8 cellular contexts compared by ENCODE assay signal in genomic region chr3:112132975-112133448, GRCh38. TPM values are rescaled to one million over a fixed set of nuclear protein-coding genes. Genes with fewer than 3 reads are reported as not detected.
DNase-seq lines count a peak whose midpoint lies in the region; ATAC-seq, FAIRE-seq and TF ChIP-seq lines count a peak whose summit lies in the region.

Gene GCSAM, minus strand, starts transcription at chr3:112133248. Its CDS starts 128 bp downstream, at chr3:112133120.

- TF ChIP-seq POLR2A in right lobe of liver (IDR thresholded peaks at IDR 0.05) = no peak
- TF ChIP-seq POLR2A in HepG2 (IDR thresholded peaks at IDR 0.05; ENCODE audit: insufficient read depth in 1 of 2, low read depth in 2 of 2, low read length in 2 of 2) = no peak

- no peaks in the 10 kb centered on the region for H3K9me3 Mint-ChIP-seq in activated CD4-positive, alpha-beta T cell treated with anti-CD3 and anti-CD28 coated beads for 36 hours (ENCODE audit: low read depth)

- H3K4me3 ChIP-seq in right lobe of liver (no peak within 1 kb of the TSS), HepG2 (replicated peaks in 1 of 3; ENCODE audit: insufficient read depth in 1 of 3, low read depth in 2 of 3, low read length in 3 of 3) (no peak within 1 kb of the TSS)

- no peak within 1 kb of the TSS for H2AFZ ChIP-seq in HepG2 (ENCODE audit: low read length)

- H3K36me3 Mint-ChIP-seq in activated CD4-positive, alpha-beta T cell treated with anti-CD3 and anti-CD28 coated beads for 36 hours (ENCODE audit: low read depth) = peaks cover 7% of the 10 kb centered on the region

- H3K4me1 Mint-ChIP-seq in activated CD4-positive, alpha-beta T cell treated with anti-CD3 and anti-CD28 coated beads for 36 hours = peaks cover 86% of the 10 kb centered on the region

- no TSS peak for BruUV-seq in HepG2 (replicated peaks; lab: Mats Ljungman, UMichigan)

- no peaks in the 10 kb centered on the region for H3K79me2 ChIP-seq in HepG2 (ENCODE audit: insufficient read depth, low read length)

- H3K4me1 ChIP-seq in right lobe of liver (no peaks in the 10 kb centered on the region), HepG2 (ENCODE audit: insufficient read depth, low read length) (no peaks in the 10 kb centered on the region)

- H3K9me3 ChIP-seq in right lobe of liver (no peaks in the 10 kb centered on the region), HepG2 (ENCODE audit: low read length) (no peaks in the 10 kb centered on the region)

- no peak for FAIRE-seq in HepG2 (lab: Jason Lieb, UNC)

- POLR2A ChIA-PET in HepG2 (lab: Yijun Ruan, JAX) = no interaction called here
- POLR2A ChIA-PET in activated CD4-positive, alpha-beta T cell treated with anti-CD3 and anti-CD28 coated beads for 36 hours (lab: Charles Lee) = no interaction called here

- no peak for TF ChIP-seq CTCF in right lobe of liver (IDR thresholded peaks at IDR 0.05)
- TF ChIP-seq CTCF in HepG2 (CRISPR knock-in tag; IDR thresholded peaks at IDR 0.05) = no peak

- H3K4me3 Mint-ChIP-seq in activated CD4-positive, alpha-beta T cell treated with anti-CD3 and anti-CD28 coated beads for 36 hours = peak within 1 kb of the TSS; percentile 79

- no peak for TF ChIP-seq EP300 in HepG2 (IDR thresholded peaks at IDR 0.05; ENCODE audit: low read depth in 2 of 2, low read length in 2 of 2)
- TF ChIP-seq EP300 in HepG2 (CRISPR knock-in tag; IDR thresholded peaks at IDR 0.05; ENCODE audit: borderline replicate concordance) = no peak

- DNase-seq in right lobe of liver (peak in 2 of 3 donors; percentile 41 to 66), HepG2 (ENCODE audit: low spot score) (no peak), epithelial cell of prostate (ENCODE audit: low read depth, low spot score) (peak; percentile 50), G401 (ENCODE audit: low spot score) (no peak), NCI-H526 treated with DMSO at 0.1 percent for 48 hours (lab: John Stamatoyannopoulos, UW) (no peak)
- peak; percentile 82 for DNase-seq in activated CD4-positive, alpha-beta T cell treated with anti-CD3 and anti-CD28 coated beads for 36 hours
- peak; percentile 51 for DNase-seq in stimulated activated CD4-positive, alpha-beta T cell treated with anti-CD3 and anti-CD28 coated beads, Interleukin-4, amount 100 ng/mL, for 1 hour

- H3K27me3 Mint-ChIP-seq in activated CD4-positive, alpha-beta T cell treated with anti-CD3 and anti-CD28 coated beads for 36 hours = no peaks in the 10 kb centered on the region

- CTCF ChIA-PET in HepG2 (lab: Yijun Ruan, JAX; ENCODE audit: low intra/inter-chr PET ratio, low total read pairs) = no interaction called here
- CTCF ChIA-PET in activated CD4-positive, alpha-beta T cell treated with anti-CD3 and anti-CD28 coated beads for 36 hours (lab: Charles Lee) = interaction anchor here (0.7 to 1.5 kb wide), 5 partner anchors 21 to 398 kb away, joined by 3 to 6 read pairs (median 3); partner anchors contain the start of gene SLC9C1

- no peaks in the 10 kb centered on the region for H4K20me1 ChIP-seq in HepG2 (ENCODE audit: insufficient read depth, low read length)

- intact Hi-C loops in right lobe of liver (cut with DNase I) = no loop called here
- intact Hi-C loops in HepG2 (cut with micrococcal nuclease; ENCODE audit: unreplicated experiment) = loop anchor here (10.0 kb wide), 1 partner anchor 162 kb away; the partner anchor contains the start of gene SLC9C1
- intact Hi-C loops in activated CD4-positive, alpha-beta T cell treated with anti-CD3 and anti-CD28 coated beads for 36 hours (cut with DNase I, micrococcal nuclease) = loop anchor here in 1 of 2 experiments (1.0 to 10.0 kb wide), 3 partner anchors 10 to 882 kb away; partner anchors contain the start of gene CD200R1

- TF ChIP-seq RAD21 in HepG2 (CRISPR knock-in tag; IDR thresholded peaks at IDR 0.05) = no peak

- in situ Hi-C loops in HepG2 (cut with HindIII; ENCODE audit: extremely low pct_ligation_motif_present, low pct_unique_long_range_greater_than_20kb) (loop anchor here (10.0 kb wide), 1 partner anchor 382 kb away; no protein-coding TSS in a partner anchor), G401 (cut with HindIII; ENCODE audit: low sequenced_read_pairs) (no loop called here)

- no peaks in the 10 kb centered on the region for H3K36me3 ChIP-seq in right lobe of liver
- no peaks in the 10 kb centered on the region for H3K36me3 ChIP-seq in HepG2 (replicated peaks in 1 of 2; ENCODE audit: control insufficient read depth in 1 of 2, insufficient read depth in 2 of 2, low read length in 2 of 2)

- H3K4me2 ChIP-seq in HepG2 (ENCODE audit: low read depth, low read length) = no peak within 1 kb of the TSS

- peak within 1 kb of the TSS; percentile 89 for H3K27ac Mint-ChIP-seq in activated CD4-positive, alpha-beta T cell treated with anti-CD3 and anti-CD28 coated beads for 36 hours

- WGBS in right lobe of liver (ENCODE audit: insufficient coverage, low coverage, low lambda C conversion rate, missing lambda C conversion rate) = 8% methylated on average over 5 of the region's 5 CpGs
- 8% methylated on average over 5 of the region's 5 CpGs for WGBS in HepG2 (ENCODE audit: low lambda C conversion rate)

- ATAC-seq in right lobe of liver (peak; percentile 69 to 84 (median 80)), HepG2 (no peak), HG03457 (IDR thresholded peaks at IDR 0.05; ENCODE audit: unreplicated experiment) (peak; percentile 75)
- ATAC-seq in activated CD4-positive, alpha-beta T cell treated with anti-CD3 and anti-CD28 coated beads for 36 hours = peak; percentile 85

- no peak within 1 kb of the TSS for H3K9ac ChIP-seq in HepG2 (ENCODE audit: insufficient read depth, low read depth, low read length)

- H3K27ac ChIP-seq in right lobe of liver (no peak within 1 kb of the TSS), HepG2 (ENCODE audit: extremely low read length, insufficient read depth, low read length) (no peak within 1 kb of the TSS), epithelial cell of prostate (peak within 1 kb of the TSS; percentile 15)

- H3K27me3 ChIP-seq in right lobe of liver = no peaks in the 10 kb centered on the region
- no peaks in the 10 kb centered on the region; a peak in 1 of 5 replicates for H3K27me3 ChIP-seq in HepG2 (ENCODE audit: control insufficient read depth in 1 of 2, insufficient read depth in 2 of 2, low read length in 2 of 2)

TF ChIP-seq in HepG2, 621 proteins besides CTCF, POLR2A, EP300 and RAD21 (continues in another document):
- TF ChIP-seq USF2 (IDR thresholded peaks at IDR 0.05; ENCODE audit: low read depth, low read length) = no peak
- TF ChIP-seq USF2 (CRISPR knock-in tag; IDR thresholded peaks at IDR 0.05; ENCODE audit: borderline replicate concordance) = no peak
- no peak for TF ChIP-seq SRY (CRISPR knock-in tag; IDR thresholded peaks at IDR 0.05)
- TF ChIP-seq MAFG (CRISPR knock-in tag; IDR thresholded peaks at IDR 0.05) = no peak
- no peak for TF ChIP-seq GATAD1 (CRISPR knock-in tag; IDR thresholded peaks at IDR 0.05)
- no peak for TF ChIP-seq TAF15 (IDR thresholded peaks at IDR 0.05; ENCODE audit: low read depth, low read length, poor library complexity, severe bottlenecking)
- TF ChIP-seq ZNF460 (CRISPR knock-in tag; IDR thresholded peaks at IDR 0.05; ENCODE audit: borderline replicate concordance) = no peak

RNA-seq across cellular contexts. Expression of gene GCSAM, which starts in this region (rescaled TPM):
- under 1 TPM in 2 of 6 experiments, not detected in 4; 0.12 to 0.18 TPM for total RNA-seq in right lobe of liver
- not detected in 2 replicates for total RNA-seq in HepG2 (2016; rRNA removed; fragmentation: Illumina TruSeq; extraction: Trizol)
- total RNA-seq in HepG2 (2016; cell fraction: cytosol; rRNA removed; fragmentation: Illumina TruSeq; extraction: Trizol; ENCODE audit: low read depth) = not detected in 2 replicates
- total RNA-seq in HepG2 (2016; cell fraction: insoluble cytoplasmic fraction; rRNA removed; fragmentation: Illumina TruSeq; extraction: Trizol) = not detected in 2 replicates
- not detected in 2 replicates for total RNA-seq in HepG2 (2016; cell fraction: membrane; rRNA removed; fragmentation: Illumina TruSeq; extraction: Trizol)
- total RNA-seq in HepG2 (2016; cell fraction: nucleus; rRNA removed; fragmentation: Illumina TruSeq; extraction: Trizol) = not detected in 2 replicates
- not detected in 2 replicates for polyA plus RNA-seq in HepG2 (2011; rRNA removed)
- polyA plus RNA-seq in HepG2 (2011; cell fraction: cytosol; rRNA removed) = 0.05 and 0.07 TPM in 2 replicates
- polyA plus RNA-seq in HepG2 (2011; cell fraction: nucleus; rRNA removed) = not detected in 2 replicates
- not detected in 2 replicates for polyA plus RNA-seq in HepG2 (2012)
- polyA plus RNA-seq in HepG2 (2016; cell fraction: cytosol; fragmentation: Illumina TruSeq; extraction: Trizol; ENCODE audit: low read depth) = not detected in 2 replicates
- not detected in 2 replicates for polyA plus RNA-seq in HepG2 (2016; cell fraction: insoluble cytoplasmic fraction; fragmentation: Illumina TruSeq; extraction: Trizol; ENCODE audit: low read depth)
- polyA plus RNA-seq in HepG2 (2016; cell fraction: membrane; fragmentation: Illumina TruSeq; extraction: Trizol; ENCODE audit: low read depth) = not detected in 2 replicates
- not detected in 2 replicates for polyA plus RNA-seq in HepG2 (2016; cell fraction: nucleus; fragmentation: Illumina TruSeq; extraction: Trizol; ENCODE audit: insufficient read depth, low read depth)
- polyA minus RNA-seq in HepG2 (2011; rRNA and poly(A)+ RNA removed; ENCODE audit: low replicate concordance) = 0.19 TPM in 1 of 2 replicates, not detected in the other
- not detected in 2 replicates for polyA minus RNA-seq in HepG2 (2011; cell fraction: cytosol; rRNA and poly(A)+ RNA removed)
- polyA minus RNA-seq in HepG2 (2011; cell fraction: nucleus; rRNA and poly(A)+ RNA removed) = not detected in 2 replicates
- total RNA-seq in activated CD4-positive, alpha-beta T cell treated with anti-CD3 and anti-CD28 coated beads for 36 hours = 10 to 100 TPM in 1 of 2 experiments, 1 to 10 TPM in 1; 9.3 to 12.1 TPM
- not detected in 2 replicates for total RNA-seq in G401 (2014; rRNA removed; shearing (Covaris generic))

Comparison
In these comparisons a context has a peak if more than half of its experiments do, and no peak if none do; other contexts are left out.
1. RNA of gene GCSAM (total RNA-seq): 9.3 to 12.1 TPM in activated CD4-positive, alpha-beta T cell treated with anti-CD3 and anti-CD28 coated beads for 36 hours; 0.12 to 0.18 TPM in right lobe of liver, not detected in HepG2 and not detected in G401; every median in the first group is over 4 times any median in the second.
2. Peak in DNase-seq and ATAC-seq in right lobe of liver; RNA of the gene not detected or under 1 TPM.
3. DNase-seq: peak in activated CD4-positive, alpha-beta T cell treated with anti-CD3 and anti-CD28 coated beads for 36 hours (single experiment), epithelial cell of prostate (single experiment) and stimulated activated CD4-positive, alpha-beta T cell treated with anti-CD3 and anti-CD28 coated beads, Interleukin-4, amount 100 ng/mL, for 1 hour (single experiment); none in HepG2 (single experiment), G401 (single experiment) and NCI-H526 treated with DMSO at 0.1 percent for 48 hours (single experiment).